18 cellular contexts compared by ENCODE assay signal in the genomic region with DNA sequence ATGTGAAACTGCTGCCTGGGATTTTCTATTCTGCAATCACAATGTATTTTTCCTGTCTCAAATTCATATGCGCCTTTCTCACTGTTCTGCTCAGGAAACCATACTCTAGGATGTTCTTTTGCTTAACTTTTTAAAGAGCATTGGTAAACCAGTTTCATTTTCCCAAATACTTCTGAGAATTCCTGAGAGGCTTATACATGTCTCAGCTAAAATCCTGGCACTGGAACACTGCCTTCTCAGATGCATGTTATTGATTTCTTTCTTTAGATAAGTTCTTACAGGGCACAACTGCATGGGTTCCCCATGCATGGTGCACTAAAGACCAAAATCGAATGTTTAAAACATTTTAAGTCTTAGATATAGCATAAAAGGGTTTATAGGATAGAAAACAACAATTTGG.
"Had no signal": no experiment of that assay in that cellular context is flagged by ENCODE, and none has a peak within 500 bp of the region (broad histone marks: within the 10 kb centered on the region; RNA-seq: fewer than 3 reads in every experiment).

No MANE protein-coding gene starts in this region.

- H3K9ac ChIP-seq: parathyroid adenoma had no signal

- H3K79me2 ChIP-seq: parathyroid adenoma had no signal

- H3K36me3 ChIP-seq: ascending aorta, cardiac muscle cell, sigmoid colon, spleen, thyroid gland had no signal

- DNase-seq: activated CD4-positive, alpha-beta T cell treated with anti-CD3 and anti-CD28 coated beads for 48 hours; activated CD8-positive, alpha-beta T cell treated with anti-CD3 and anti-CD28 coated beads for 36 hours; activated naive CD4-positive, alpha-beta T cell treated with anti-CD3 and anti-CD28 coated beads for 36 hours; activated T-cell treated with anti-CD3 and anti-CD28 coated beads, Interleukin-2, amount 50 U/mL, for 4 hours; dorsolateral prefrontal cortex; endodermal cell; immature natural killer cell; kidney glomerular epithelial cell; left ventricle myocardium superior; natural killer cell; sigmoid colon; spleen; stimulated activated naive B cell treated with anti-CD40 and anti-IgM and Interleukin-4, amounts not matched to agents 10 μg/mL and 1 μg/mL and 100 μg/mL, for 72 hours; thyroid gland had no signal

- H3K4me1 ChIP-seq: parathyroid adenoma, spleen had no signal

- H3K27ac ChIP-seq: ascending aorta, cardiac muscle cell, epithelial cell of prostate, parathyroid adenoma, sigmoid colon, spleen, thyroid gland had no signal

- ATAC-seq: activated CD8-positive, alpha-beta T cell treated with anti-CD3 and anti-CD28 coated beads for 36 hours; activated T-cell treated with anti-CD3 and anti-CD28 coated beads, Interleukin-2, amount 50 U/mL, for 4 hours; left ventricle myocardium superior; natural killer cell; stimulated activated naive B cell treated with anti-CD40 and anti-IgM and Interleukin-4, amounts not matched to agents 10 μg/mL and 1 μg/mL and 100 μg/mL, for 72 hours had no signal

- H3K4me3 ChIP-seq: ascending aorta, cardiac muscle cell, dorsolateral prefrontal cortex, sigmoid colon, spleen, thyroid gland had no signal

- H3K9me3 ChIP-seq: ascending aorta, sigmoid colon, spleen, thyroid gland had no signal

- H3K27me3 ChIP-seq: ascending aorta, cardiac muscle cell, sigmoid colon, spleen, thyroid gland had no signal

- H2AFZ ChIP-seq: parathyroid adenoma had no signal
